ENCODE assay signal across 8 cellular contexts in genomic region chr18:22378672-22379282, GRCh38. TPM values are rescaled to one million over a fixed set of nuclear protein-coding genes. Genes with fewer than 3 reads are reported as not detected.
DNase-seq lines count a peak whose midpoint lies in the region; ATAC-seq lines count a peak whose summit lies in the region.

No MANE protein-coding gene starts in this region.

- H3K9me3 Mint-ChIP-seq in naive thymus-derived CD8-positive, alpha-beta T cell = peaks cover 0 to 3% (median 0%) of the 10 kb centered on the region in 9 donors

- H3K27ac ChIP-seq in caudate nucleus (ENCODE audit: low read depth, low read length) = no peak overlapping the region

- POLR2A ChIA-PET in naive thymus-derived CD8-positive, alpha-beta T cell (lab: Charles Lee) = no interaction called here

- peaks cover 0 to 7% (median 1%) of the 10 kb centered on the region in 5 donors for H3K27me3 Mint-ChIP-seq in naive thymus-derived CD8-positive, alpha-beta T cell

- no peak overlapping the region for H3K4me3 Mint-ChIP-seq in naive thymus-derived CD8-positive, alpha-beta T cell

- DNase-seq in activated CD4-positive, alpha-beta T cell treated with anti-CD3 and anti-CD28 coated beads, Interleukin-2, amount 50 U/mL, for 1 hour = peak; percentile 1
- DNase-seq in activated CD4-positive, alpha-beta T cell treated with anti-CD3 and anti-CD28 coated beads for 1 hour = no peak
- DNase-seq in NCI-H460 (ENCODE audit: extremely low read depth, low read depth) = peak; percentile 27
- DNase-seq in ecto neural progenitor cell (ENCODE audit: low spot score) = peak; percentile 51
- peak in 4 of 10 donors; percentile 12 to 22 (median 18) for DNase-seq in naive thymus-derived CD8-positive, alpha-beta T cell
- no peak for DNase-seq in NCI-H2171 (lab: John Stamatoyannopoulos, UW)
- DNase-seq in caudate nucleus (lab: John Stamatoyannopoulos, UW) = no peak

- H3K4me1 Mint-ChIP-seq in naive thymus-derived CD8-positive, alpha-beta T cell = no peaks in the 10 kb centered on the region

- ATAC-seq in naive thymus-derived CD8-positive, alpha-beta T cell = peak; percentile 70 to 73
- no peak for ATAC-seq in HG02763 (IDR thresholded peaks at IDR 0.05; ENCODE audit: unreplicated experiment)

- no peak overlapping the region for H3K27ac Mint-ChIP-seq in naive thymus-derived CD8-positive, alpha-beta T cell

- no peaks in the 10 kb centered on the region for H3K36me3 Mint-ChIP-seq in naive thymus-derived CD8-positive, alpha-beta T cell

RNA-seq across cellular contexts. Expression of gene CTAGE1, which starts 38.9 kb away (rescaled TPM):
- total RNA-seq in NCI-H460 (2014; rRNA removed; shearing (Covaris generic)) = not detected in 2 replicates
- polyA plus RNA-seq in NCI-H460 (2014; cell fraction: nucleus; rRNA removed) = not detected in 2 replicates
- not detected for total RNA-seq in naive thymus-derived CD8-positive, alpha-beta T cell
- not detected for polyA plus RNA-seq in naive thymus-derived CD8-positive, alpha-beta T cell

Comparison
In these comparisons a context has a peak if more than half of its experiments do, and no peak if none do; other contexts are left out.
1. DNase-seq: peak in activated CD4-positive, alpha-beta T cell treated with anti-CD3 and anti-CD28 coated beads, Interleukin-2, amount 50 U/mL, for 1 hour (single experiment), NCI-H460 (single experiment) and ecto neural progenitor cell (single experiment); none in activated CD4-positive, alpha-beta T cell treated with anti-CD3 and anti-CD28 coated beads for 1 hour (single experiment), NCI-H2171 (single experiment) and caudate nucleus (0 of 61).